ENCODE assay signal across 8 cellular contexts in the genomic region with DNA sequence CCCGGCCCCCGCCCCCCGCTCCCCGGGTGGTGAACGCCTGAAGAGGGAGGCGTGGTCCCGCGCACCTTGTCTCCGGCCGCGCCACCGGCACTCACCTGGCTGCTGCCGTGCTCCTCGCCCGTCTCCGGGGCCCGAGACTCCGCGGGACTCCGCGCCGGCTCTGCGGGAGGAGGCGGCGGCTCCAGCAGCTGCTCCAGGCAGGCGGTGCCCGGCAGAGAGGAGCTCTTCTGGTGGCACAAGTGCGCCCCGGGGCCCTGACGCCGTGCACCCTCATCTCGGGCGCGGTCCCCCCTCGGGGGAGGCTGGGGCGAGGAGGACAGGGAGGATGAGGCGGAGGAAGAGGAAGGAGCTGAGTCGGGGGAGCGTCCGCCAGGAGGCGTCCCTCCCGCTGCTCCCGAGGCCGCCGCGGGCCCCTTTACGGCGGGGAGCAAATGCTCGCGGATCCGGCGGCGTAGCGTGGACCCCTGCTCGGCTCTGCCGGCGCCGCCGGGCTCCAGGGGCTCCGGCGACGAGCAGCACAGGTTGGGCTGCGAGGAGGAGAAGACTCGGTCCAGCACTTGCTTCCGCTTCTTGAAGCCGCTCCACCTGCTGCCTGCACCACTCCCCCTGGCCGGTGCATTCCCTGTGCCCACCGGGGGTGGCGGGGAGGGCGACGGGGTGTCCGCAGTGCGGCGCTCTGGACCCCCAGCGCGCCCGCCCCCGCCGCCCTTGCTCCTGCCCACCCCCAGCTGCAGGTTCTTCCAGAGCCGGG. TPM values are rescaled to one million over a fixed set of nuclear protein-coding genes. Genes with fewer than 3 reads are reported as not detected.
DNase-seq lines count a peak whose midpoint lies in the region; ATAC-seq, FAIRE-seq and TF ChIP-seq lines count a peak whose summit lies in the region.

No MANE protein-coding gene starts in this region.

- ATAC-seq in GM18861 (IDR thresholded peaks at IDR 0.05; ENCODE audit: unreplicated experiment) (peak; percentile 52), HG03175 (IDR thresholded peaks at IDR 0.05; ENCODE audit: unreplicated experiment) (peak; percentile 54), left lobe of liver (peak; percentile 78), HG02623 (IDR thresholded peaks at IDR 0.05; ENCODE audit: unreplicated experiment) (no peak)
- peak; percentile 73 for ATAC-seq in stimulated activated naive CD8-positive, alpha-beta T cell treated with anti-CD3 and anti-CD28 coated beads, Interleukin-15, Interleukin-2, amounts not matched to agents 100 U/mL and 50 U/mL, for 24 hours

- H3K4me3 ChIP-seq in bronchial epithelial cell (ENCODE audit: low read depth, low read length), result peak overlapping the region; percentile 39

- peaks cover 20% of the 10 kb centered on the region for H3K27me3 ChIP-seq in bronchial epithelial cell (ENCODE audit: control insufficient read depth, insufficient read depth, low read length)

- no peaks in the 10 kb centered on the region for H3K36me3 ChIP-seq in bronchial epithelial cell (ENCODE audit: control insufficient read depth, insufficient read depth, low read length)

- TF ChIP-seq CTCF in bronchial epithelial cell (IDR thresholded peaks at IDR 0.05; ENCODE audit: insufficient read depth, low read length, severe bottlenecking), result peak; percentile 57

- DNase-seq in CD1c-positive myeloid dendritic cell (ENCODE audit: extremely low spot score) (peak; percentile 22), RKO (ENCODE audit: low spot score) (peak; percentile 41), bronchial epithelial cell (ENCODE audit: low read depth) (no peak), left lobe of liver (ENCODE audit: low spot score) (peak; percentile 45)
- peak; percentile 42 for DNase-seq in stimulated activated naive CD8-positive, alpha-beta T cell treated with anti-CD3 and anti-CD28 coated beads, Interleukin-15, Interleukin-2, amounts not matched to agents 100 U/mL and 50 U/mL, for 24 hours

- FAIRE-seq in bronchial epithelial cell (lab: Jason Lieb, UNC), result no peak

RNA-seq across cellular contexts. Expression of a gene that starts 1.0 kb away (rescaled TPM):
- total RNA-seq in bronchial epithelial cell (17.9 and 26.0 TPM in 2 replicates), left lobe of liver (1.3 TPM)
